ENCODE assay signal across 1 cellular context in genomic region chr22:28819253-28820096, GRCh38.
TF ChIP-seq lines count a peak whose summit lies in the region.

No MANE protein-coding gene starts in this region.

TF ChIP-seq in HepG2, 621 proteins besides CTCF, POLR2A, EP300 and RAD21 (continued from another document and continues in another):
- TF ChIP-seq ZSCAN5A (CRISPR knock-in tag; IDR thresholded peaks at IDR 0.05; ENCODE audit: borderline replicate concordance) (no peak), NFE2L2 (IDR thresholded peaks at IDR 0.05; ENCODE audit: low read length) (no peak), MED13 (CRISPR knock-in tag; IDR thresholded peaks at IDR 0.05) (no peak), ZSCAN25 (CRISPR knock-in tag; IDR thresholded peaks at IDR 0.05) (0 out of 2 replicates have a peak, but pooled peaks have one; percentile 16), SOX13 (IDR thresholded peaks at IDR 0.05) (peak; percentile 43; the same call in 1 of the 2 replicates), SOX13 (CRISPR knock-in tag; conservative IDR thresholded peaks at IDR 0.05 in 1 of 2, IDR thresholded peaks at IDR 0.05 in 1 of 2) (peak in 1 of 2 experiments; percentile 91; a peak in 2 of 4 replicates), KDM1A (CRISPR knock-in tag; IDR thresholded peaks at IDR 0.05) (peak; percentile 69; the same call in 1 of the 2 replicates), DBP (CRISPR knock-in tag; IDR thresholded peaks at IDR 0.05; ENCODE audit: not compliant biosample characterization) (no peak), ZNF253 (CRISPR knock-in tag; IDR thresholded peaks at IDR 0.05; ENCODE audit: borderline replicate concordance) (no peak), SRY (CRISPR knock-in tag; IDR thresholded peaks at IDR 0.05) (no peak), ZFP36L2 (CRISPR knock-in tag; IDR thresholded peaks at IDR 0.05) (no peak), STAT5B (CRISPR knock-in tag; IDR thresholded peaks at IDR 0.05) (no peak), TRIM24 (CRISPR knock-in tag; IDR thresholded peaks at IDR 0.05) (no peak), ZNF552 (CRISPR knock-in tag; IDR thresholded peaks at IDR 0.05; ENCODE audit: borderline replicate concordance) (no peak), TEAD2 (CRISPR knock-in tag; IDR thresholded peaks at IDR 0.05) (no peak), SNAI1 (CRISPR knock-in tag; IDR thresholded peaks at IDR 0.05; ENCODE audit: borderline replicate concordance) (no peak), XBP1 (CRISPR knock-in tag; IDR thresholded peaks at IDR 0.05) (no peak), ZSCAN31 (CRISPR knock-in tag; IDR thresholded peaks at IDR 0.05; ENCODE audit: low read depth) (peak; percentile 62; the same call in 1 of the 2 replicates), ZNF10 (CRISPR knock-in tag; IDR thresholded peaks at IDR 0.05; ENCODE audit: borderline replicate concordance, low read depth) (no peak), ZSCAN12 (CRISPR knock-in tag; IDR thresholded peaks at IDR 0.05) (no peak), ZBTB1 (CRISPR knock-in tag; IDR thresholded peaks at IDR 0.05; ENCODE audit: borderline replicate concordance) (no peak), MXI1 (IDR thresholded peaks at IDR 0.05; ENCODE audit: borderline replicate concordance, low read depth, low read length) (peak; percentile 57; the same call in 1 of the 3 replicates), GPBP1L1 (CRISPR knock-in tag; IDR thresholded peaks at IDR 0.05) (no peak), ZMYM2 (CRISPR knock-in tag; IDR thresholded peaks at IDR 0.05) (no peak; the same call in 1 of the 2 replicates), GMEB1 (CRISPR knock-in tag; IDR thresholded peaks at IDR 0.05; ENCODE audit: borderline replicate concordance) (peak; percentile 43; the same call in 1 of the 2 replicates), ZNF660 (CRISPR knock-in tag; IDR thresholded peaks at IDR 0.05; ENCODE audit: borderline replicate concordance, low read depth) (no peak), BHLHE40 (IDR thresholded peaks at IDR 0.05; ENCODE audit: low read length) (peak; percentile 77), EZH2 (conservative IDR thresholded peaks at IDR 0.05; ENCODE audit: low read depth, low read length) (no peak), IRF1 (CRISPR knock-in tag; IDR thresholded peaks at IDR 0.05; ENCODE audit: low read depth) (no peak), PRPF4 (IDR thresholded peaks at IDR 0.05; ENCODE audit: low read depth, low read length, poor library complexity, severe bottlenecking) (no peak), CREB3 (CRISPR knock-in tag; IDR thresholded peaks at IDR 0.05) (no peak), NFATC3 (CRISPR knock-in tag; IDR thresholded peaks at IDR 0.05) (no peak), HDAC6 (IDR thresholded peaks at IDR 0.05; ENCODE audit: low read depth, low read length) (no peak), ZSCAN9 (CRISPR knock-in tag; IDR thresholded peaks at IDR 0.05; ENCODE audit: borderline replicate concordance) (0 out of 2 replicates have a peak, but pooled peaks have one; percentile 24), ZNF24 (IDR thresholded peaks at IDR 0.05) (no peak), MED1 (CRISPR knock-in tag; IDR thresholded peaks at IDR 0.05) (peak; percentile 94), FOXA1 (IDR thresholded peaks at IDR 0.05) (peak; percentile 55; the same call in 1 of the 2 replicates), FOXA1 (CRISPR knock-in tag; IDR thresholded peaks at IDR 0.05) (peak; percentile 93), ETV5 (CRISPR knock-in tag; IDR thresholded peaks at IDR 0.05; ENCODE audit: borderline replicate concordance) (no peak; the same call in none of the 2 replicates), YEATS2 (CRISPR knock-in tag; IDR thresholded peaks at IDR 0.05; ENCODE audit: borderline replicate concordance) (no peak), HNF4G (IDR thresholded peaks at IDR 0.05; ENCODE audit: borderline replicate concordance, low read depth, low read length) (peak; percentile 94), HNF4G (CRISPR knock-in tag; IDR thresholded peaks at IDR 0.05; ENCODE audit: borderline replicate concordance, low read depth) (peak; percentile 90; the same call in 1 of the 2 replicates), CERS6 (CRISPR knock-in tag; IDR thresholded peaks at IDR 0.05) (no peak), POLR2G (IDR thresholded peaks at IDR 0.05; ENCODE audit: low read depth, low read length) (peak; percentile 62), DDIT3 (CRISPR knock-in tag; IDR thresholded peaks at IDR 0.05) (no peak), ZNF878 (CRISPR knock-in tag; IDR thresholded peaks at IDR 0.05) (no peak), EED (CRISPR knock-in tag; IDR thresholded peaks at IDR 0.05) (no peak), MAF1 (CRISPR knock-in tag; IDR thresholded peaks at IDR 0.05; ENCODE audit: borderline replicate concordance) (no peak), ZNF691 (CRISPR knock-in tag; IDR thresholded peaks at IDR 0.05; ENCODE audit: borderline replicate concordance, low read depth) (peak; percentile 45; the same call in 1 of the 2 replicates), NPAS2 (CRISPR knock-in tag; IDR thresholded peaks at IDR 0.05; ENCODE audit: borderline replicate concordance) (no peak), TARDBP (CRISPR knock-in tag; IDR thresholded peaks at IDR 0.05) (no peak), UBTF (CRISPR knock-in tag; IDR thresholded peaks at IDR 0.05) (peak; percentile 38), SSRP1 (CRISPR knock-in tag; IDR thresholded peaks at IDR 0.05) (no peak), NFKBIZ (CRISPR knock-in tag; IDR thresholded peaks at IDR 0.05) (no peak), MTF1 (CRISPR knock-in tag; IDR thresholded peaks at IDR 0.05) (no peak), HNF4A (CRISPR knock-in tag; IDR thresholded peaks at IDR 0.05) (peak; percentile 95), SAP130 (CRISPR knock-in tag; IDR thresholded peaks at IDR 0.05; ENCODE audit: low read depth) (peak; percentile 82), REPIN1 (CRISPR knock-in tag; IDR thresholded peaks at IDR 0.05; ENCODE audit: borderline replicate concordance, low read depth) (peak; percentile 12; the same call in 1 of the 2 replicates), ZNF75D (CRISPR knock-in tag; IDR thresholded peaks at IDR 0.05; ENCODE audit: borderline replicate concordance) (no peak), KDM5A (IDR thresholded peaks at IDR 0.05; ENCODE audit: borderline replicate concordance, low read length) (no peak), BCL6 (CRISPR knock-in tag; IDR thresholded peaks at IDR 0.05) (peak; percentile 80), ZNF235 (CRISPR knock-in tag; IDR thresholded peaks at IDR 0.05; ENCODE audit: borderline replicate concordance) (no peak), ZNF232 (CRISPR knock-in tag; IDR thresholded peaks at IDR 0.05; ENCODE audit: borderline replicate concordance) (peak; percentile 75; the same call in 1 of the 2 replicates), HMG20A (CRISPR knock-in tag; IDR thresholded peaks at IDR 0.05; ENCODE audit: borderline replicate concordance) (peak; percentile 70), ATF1 (CRISPR knock-in tag; IDR thresholded peaks at IDR 0.05) (no peak), SP4 (CRISPR knock-in tag; IDR thresholded peaks at IDR 0.05) (no peak; the same call in 1 of the 2 replicates), ZNF326 (CRISPR knock-in tag; IDR thresholded peaks at IDR 0.05; ENCODE audit: borderline replicate concordance) (no peak), PCBP2 (optimal IDR thresholded peaks at IDR 0.05; ENCODE audit: low read depth, low read length, poor library complexity, severe bottlenecking) (no peak), ZKSCAN1 (IDR thresholded peaks at IDR 0.05; ENCODE audit: low read length) (no peak), SUZ12 (IDR thresholded peaks at IDR 0.05; ENCODE audit: low read depth, low read length) (no peak), U2AF1 (optimal IDR thresholded peaks at IDR 0.05; ENCODE audit: low read depth, low read length) (peak; percentile 53), ZNF674 (CRISPR knock-in tag; IDR thresholded peaks at IDR 0.05; ENCODE audit: low read depth) (no peak), ZFP1 (CRISPR knock-in tag; IDR thresholded peaks at IDR 0.05) (no peak)
